Comparison of ENCODE assay signal across 1 cellular context in genomic region chr3:60743631-60744164, GRCh38.
TF ChIP-seq lines count a peak whose summit lies in the region.

No MANE protein-coding gene starts in this region.

TF ChIP-seq in HEK293T, 16 proteins besides CTCF, POLR2A, EP300 and RAD21 (continued from another document):
- TF ChIP-seq LEF1 (IDR thresholded peaks at IDR 0.05; ENCODE audit: borderline replicate concordance) (no peak), BHLHE40 (IDR thresholded peaks at IDR 0.05; ENCODE audit: borderline replicate concordance) (no peak), PKNOX1 (IDR thresholded peaks at IDR 0.05) (no peak), FOXA1 (IDR thresholded peaks at IDR 0.05) (no peak), NFRKB (IDR thresholded peaks at IDR 0.05) (no peak)
